ENCODE assay signal across 25 cellular contexts in the genomic region with DNA sequence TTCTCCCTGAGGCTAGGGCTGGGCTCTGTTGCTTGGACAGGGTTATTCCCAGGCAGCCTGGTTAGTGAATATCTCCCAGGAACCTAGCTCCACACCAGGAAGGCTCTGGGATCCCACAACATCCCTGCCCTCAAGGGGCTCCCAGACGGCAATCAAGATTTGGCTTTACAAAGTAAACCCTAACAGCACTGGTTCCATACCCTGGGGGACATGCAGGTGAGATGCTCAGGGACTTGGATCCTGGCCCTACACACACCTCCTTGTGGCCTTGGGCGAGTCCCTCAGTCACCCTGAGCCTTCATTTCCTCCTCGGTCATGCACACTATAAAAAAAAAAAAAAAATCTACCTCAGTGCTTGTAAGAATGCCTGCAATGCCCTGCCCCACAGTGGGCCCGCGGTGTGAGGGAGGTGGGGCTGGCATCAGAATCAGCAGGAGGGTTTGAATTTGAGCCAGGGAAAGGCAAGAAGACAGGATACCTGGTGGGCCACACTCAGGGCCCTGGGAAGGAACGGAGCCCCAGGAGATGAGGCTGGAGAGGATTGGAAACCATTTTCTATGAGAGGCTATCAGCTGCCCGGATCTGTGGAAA.
DNase-seq lines count a peak whose midpoint lies in the region; ATAC-seq and TF ChIP-seq lines count a peak whose summit lies in the region.
"Had no signal": no experiment of that assay in that cellular context is flagged by ENCODE, and none has a peak within 500 bp of the region (broad histone marks: within the 10 kb centered on the region; RNA-seq: fewer than 3 reads in every experiment).

No MANE protein-coding gene starts in this region.

- H3K4me2 ChIP-seq in BLaER1: peak overlapping the region; percentile 92; the same call in 1 of the 2 replicates
- H3K4me2 ChIP-seq in PC-3 (ENCODE audit: low read length): no peak overlapping the region
- H3K4me2 ChIP-seq in neuronal stem cell (ENCODE audit: insufficient read depth, low read length, poor library complexity, severe bottlenecking): no peak overlapping the region
- H3K4me2 ChIP-seq: SK-N-SH had no signal

- H2BK15ac ChIP-seq in neuronal stem cell (ENCODE audit: low read length): peak overlapping the region; percentile 41

- ATAC-seq in PC-3: no peak
- no peak for ATAC-seq in heart left ventricle
- no peak for ATAC-seq in effector memory CD8-positive, alpha-beta T cell (replicated peaks)
- ATAC-seq: activated CD4-positive, CD25-positive, alpha-beta regulatory T cell treated with anti-CD3 and anti-CD28 coated beads, Interleukin-2, amount 50 U/mL, for 24 hours; activated CD8-positive, alpha-beta T cell treated with anti-CD3 and anti-CD28 coated beads for 36 hours had no signal

- intact Hi-C loops in PC-3 (cut with micrococcal nuclease) (no loop called here), heart left ventricle (cut with DNase I) (loop anchor here in 2 of 10 donors (10.0 kb wide), 2 partner anchors 107 to 117 kb away; no protein-coding TSS in a partner anchor)

- POLR2A ChIA-PET in PC-3 (lab: Charles Lee; ENCODE audit: unreplicated experiment): no interaction called here

- no peak overlapping the region for H2AFZ ChIP-seq in PC-3 (ENCODE audit: low read length)
- H2AFZ ChIP-seq in neuronal stem cell (ENCODE audit: low read length): no peak overlapping the region

- peak overlapping the region; percentile 54 for H3K4ac ChIP-seq in neuronal stem cell (ENCODE audit: low read length)

- peak overlapping the region; percentile 89 for H3K27ac ChIP-seq in BLaER1
- no peak overlapping the region for H3K27ac ChIP-seq in PC-3 (ENCODE audit: low read length)
- H3K27ac ChIP-seq in heart left ventricle: peak overlapping the region in 8 of 12 donors; percentile 17 to 72 (median 58)
- no peak overlapping the region for H3K27ac ChIP-seq in neuronal stem cell (replicated peaks; ENCODE audit: low read length)
- H3K27ac ChIP-seq: C4-2B, psoas muscle had no signal

- H3K36me3 ChIP-seq in BLaER1 (no peaks in the 10 kb centered on the region), PC-3 (ENCODE audit: low read depth, low read length) (no peaks in the 10 kb centered on the region), heart left ventricle (no peaks in the 10 kb centered on the region), neuronal stem cell (replicated peaks in 1 of 2; ENCODE audit: control insufficient read depth in 2 of 2, insufficient read depth in 2 of 2, low read length in 2 of 2) (no peaks in the 10 kb centered on the region)

- no peak for TF ChIP-seq CTCF in PC-3 (conservative IDR thresholded peaks at IDR 0.05; ENCODE audit: low read depth, low read length)
- no peak for TF ChIP-seq CTCF in heart left ventricle (IDR thresholded peaks at IDR 0.05)

- CTCF ChIA-PET in PC-3 (lab: Charles Lee): no interaction called here

- H3K9ac ChIP-seq in BLaER1 (no peak overlapping the region), PC-3 (ENCODE audit: low read length) (no peak overlapping the region), neuronal stem cell (ENCODE audit: low read depth, low read length, poor library complexity) (peak overlapping the region; percentile 2)
- H3K9ac ChIP-seq: SK-N-SH had no signal

- H3K14ac ChIP-seq in neuronal stem cell (ENCODE audit: low read length): peak overlapping the region; percentile 32

- BruUV-seq in PC-3 (replicated peaks; lab: Mats Ljungman, UMichigan): no TSS peak

- peak overlapping the region; percentile 30 for H3K23ac ChIP-seq in neuronal stem cell (ENCODE audit: low read depth, low read length, poor library complexity)

- H3K4me1 Mint-ChIP-seq in effector memory CD8-positive, alpha-beta T cell (ENCODE audit: low read depth in 2 of 2): no peaks in the 10 kb centered on the region
- H3K4me1 Mint-ChIP-seq: central memory CD8-positive, alpha-beta T cell had no signal

- TF ChIP-seq POLR2A in heart left ventricle (IDR thresholded peaks at IDR 0.05): no peak

- H3K18ac ChIP-seq in neuronal stem cell (ENCODE audit: low read length): peak overlapping the region; percentile 97

- H3K4me3 ChIP-seq in BLaER1 (no peak overlapping the region), PC-3 (ENCODE audit: low read length) (no peak overlapping the region), heart left ventricle (peak overlapping the region in 1 of 12 donors; percentile 2), neuronal stem cell (ENCODE audit: low read length in 2 of 2) (no peak overlapping the region)
- H3K4me3 ChIP-seq: psoas muscle had no signal

- H3K4me1 ChIP-seq in BLaER1: peaks cover 70% of the 10 kb centered on the region
- H3K4me1 ChIP-seq in PC-3 (ENCODE audit: insufficient read depth, low read length): no peaks in the 10 kb centered on the region
- peaks cover 0 to 49% (median 27%) of the 10 kb centered on the region in 12 donors for H3K4me1 ChIP-seq in heart left ventricle
- H3K4me1 ChIP-seq in neuronal stem cell (ENCODE audit: control insufficient read depth in 2 of 2, insufficient read depth in 1 of 2, low read depth in 1 of 2, low read length in 2 of 2): peaks cover 0 to 19% of the 10 kb centered on the region in 2 donors
- H3K4me1 ChIP-seq: psoas muscle had no signal

- peak overlapping the region; percentile 89 for H2AK5ac ChIP-seq in neuronal stem cell (ENCODE audit: low read depth, low read length)

- DNase-seq in PC-3 (peak; percentile 2), heart left ventricle (peak in 1 of 5 donors; percentile 1), neuronal stem cell (ENCODE audit: low spot score) (no peak), NCI-H146 treated with DMSO at 0.1 percent for 48 hours (lab: John Stamatoyannopoulos, UW; ENCODE audit: unreplicated experiment) (no peak), NAMALWA (ENCODE audit: low spot score) (no peak)
- DNase-seq in effector memory CD8-positive, alpha-beta T cell: no peak
- no peak for DNase-seq in stimulated activated CD4-positive, alpha-beta T cell treated with anti-CD3 and anti-CD28 coated beads, Interleukin-4, amount 100 ng/mL, for 24 hours
- DNase-seq: ACHN; activated CD8-positive, alpha-beta T cell treated with anti-CD3 and anti-CD28 coated beads for 36 hours; activated naive CD4-positive, alpha-beta T cell treated with Interleukin-2 at 50 U/mL for 16 hours; activated T-cell treated with anti-CD3 and anti-CD28 coated beads, Interleukin-2, amount 50 U/mL, for 1 hour; anterior cingulate cortex; kidney glomerular epithelial cell; MM.1S; NCI-H146; NCI-H774; stimulated activated CD8-positive, alpha-beta memory T cell treated with anti-CD3 and anti-CD28 coated beads, Interleukin-4, amount 100 ng/mL, for 48 hours had no signal

- no peaks in the 10 kb centered on the region for H3K36me3 Mint-ChIP-seq in effector memory CD8-positive, alpha-beta T cell (ENCODE audit: insufficient read depth)

- no peak overlapping the region for H3K4me3 Mint-ChIP-seq in effector memory CD8-positive, alpha-beta T cell
- H3K4me3 Mint-ChIP-seq: activated CD8-positive, alpha-beta T cell treated with anti-CD3 and anti-CD28 coated beads for 36 hours; central memory CD8-positive, alpha-beta T cell; nephron progenitor cell; T-helper 2 cell treated with Interferon-gamma antibody and Interleukin-4, amounts not matched to agents 5 μg/mL and 100 μg/mL, for 36 hours had no signal

- H4K91ac ChIP-seq in neuronal stem cell (ENCODE audit: low read depth, low read length, poor library complexity): peak overlapping the region; percentile 27

- H3K9me3 Mint-ChIP-seq in effector memory CD8-positive, alpha-beta T cell: no peaks in the 10 kb centered on the region
- H3K9me3 Mint-ChIP-seq: activated CD8-positive, alpha-beta T cell treated with anti-CD3 and anti-CD28 coated beads for 36 hours; central memory CD8-positive, alpha-beta T cell; nephron progenitor cell; T-helper 2 cell treated with Interferon-gamma antibody and Interleukin-4, amounts not matched to agents 5 μg/mL and 100 μg/mL, for 36 hours had no signal

- peaks cover 0 to 8% of the 10 kb centered on the region in 2 donors for H3K27me3 Mint-ChIP-seq in effector memory CD8-positive, alpha-beta T cell
- H3K27me3 Mint-ChIP-seq: activated CD8-positive, alpha-beta T cell treated with anti-CD3 and anti-CD28 coated beads for 36 hours; central memory CD8-positive, alpha-beta T cell had no signal

- no peaks in the 10 kb centered on the region for H4K20me1 ChIP-seq in BLaER1
- H4K20me1 ChIP-seq in PC-3 (ENCODE audit: low read length): no peaks in the 10 kb centered on the region

- H3K27me3 ChIP-seq in BLaER1 (no peaks in the 10 kb centered on the region), PC-3 (ENCODE audit: low read length) (no peaks in the 10 kb centered on the region), heart left ventricle (no peaks in the 10 kb centered on the region), neuronal stem cell (ENCODE audit: control insufficient read depth in 3 of 3, insufficient read depth in 3 of 3, low read depth in 1 of 3, low read length in 3 of 3) (peaks cover 0 to 12% (median 0%) of the 10 kb centered on the region in 3 experiments)

- no peak overlapping the region for H3K27ac Mint-ChIP-seq in effector memory CD8-positive, alpha-beta T cell
- H3K27ac Mint-ChIP-seq: activated CD8-positive, alpha-beta T cell treated with anti-CD3 and anti-CD28 coated beads for 36 hours; T-helper 2 cell treated with Interferon-gamma antibody and Interleukin-4, amounts not matched to agents 5 μg/mL and 100 μg/mL, for 36 hours had no signal

- H4K8ac ChIP-seq in neuronal stem cell (ENCODE audit: low read depth, low read length): no peak overlapping the region

- H3K79me1 ChIP-seq in neuronal stem cell (ENCODE audit: low read depth, low read length): no peaks in the 10 kb centered on the region

- H3F3A ChIP-seq in PC-3 (ENCODE audit: low read length, unreplicated experiment): no peaks in the 10 kb centered on the region

- H3K9me3 ChIP-seq in BLaER1 (no peaks in the 10 kb centered on the region), PC-3 (ENCODE audit: low read length) (no peaks in the 10 kb centered on the region), heart left ventricle (no peaks in the 10 kb centered on the region), neuronal stem cell (replicated peaks in 1 of 2; ENCODE audit: control insufficient read depth in 2 of 2, insufficient read depth in 1 of 2, low read depth in 1 of 2, low read length in 2 of 2) (no peaks in the 10 kb centered on the region)
- H3K9me3 ChIP-seq: psoas muscle, SK-N-SH had no signal

- no peaks in the 10 kb centered on the region for H3K79me2 ChIP-seq in PC-3 (ENCODE audit: low read length)

- no peak overlapping the region for H2BK5ac ChIP-seq in neuronal stem cell (ENCODE audit: low read length)

- no peak overlapping the region for H2BK12ac ChIP-seq in neuronal stem cell (ENCODE audit: low read length)

- no peaks in the 10 kb centered on the region for H3K9me2 ChIP-seq in PC-3 (replicated peaks; ENCODE audit: low read length)
- H3K9me2 ChIP-seq: SK-N-SH had no signal

- WGBS in heart left ventricle, 4 donors: 59 to 73% (median 70%) methylated on average over 6 to 7 of the region's 7 CpGs
- no CpG with 5 or more reads among the region's 7 CpGs for WGBS in neuronal stem cell (ENCODE audit: extremely low coverage in 2 of 2, insufficient read length in 2 of 2, insufficient replicate concordance in 1 of 2), 2 donors

- no peak overlapping the region for H2BK120ac ChIP-seq in neuronal stem cell (ENCODE audit: low read depth, low read length)

Comparison
In these comparisons a context has a peak if more than half of its experiments do, and no peak if none do; other contexts are left out.
1. H3K27ac ChIP-seq: peak in BLaER1 (single experiment) and heart left ventricle (8 of 12); none in PC-3 (single experiment) and neuronal stem cell (single experiment).